ENCODE assay signal across 12 cellular contexts in the genomic region with DNA sequence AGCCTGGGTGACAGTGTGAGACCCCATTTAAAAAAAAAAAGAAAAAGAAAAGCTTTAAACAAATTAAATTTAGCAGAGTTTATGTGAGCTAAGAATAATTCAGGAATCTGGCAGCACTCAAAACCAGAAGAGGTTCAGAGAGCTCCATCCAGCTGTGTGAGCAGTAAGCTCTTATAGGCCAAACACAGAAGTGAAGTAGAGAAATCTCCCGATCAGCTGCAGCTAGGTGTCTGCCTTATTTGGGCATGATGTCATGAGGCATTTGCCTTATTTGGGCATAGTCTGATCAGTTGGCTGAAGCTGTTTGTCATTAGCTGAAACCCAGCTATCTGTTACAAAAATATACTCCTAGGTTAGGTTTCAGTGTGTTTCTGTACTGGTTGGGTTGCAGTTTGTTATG. TPM values are rescaled to one million over a fixed set of nuclear protein-coding genes. Genes with fewer than 3 reads are reported as not detected.
DNase-seq lines count a peak whose midpoint lies in the region; ATAC-seq and TF ChIP-seq lines count a peak whose summit lies in the region.
"Had no signal": no experiment of that assay in that cellular context is flagged by ENCODE, and none has a peak within 500 bp of the region (broad histone marks: within the 10 kb centered on the region; RNA-seq: fewer than 3 reads in every experiment).

No MANE protein-coding gene starts in this region.

- no peaks in the 10 kb centered on the region for H3K27me3 ChIP-seq in GM06990 (replicated peaks; ENCODE audit: control insufficient read depth, insufficient read depth, low read length)

- peak; percentile 41 for ATAC-seq in GM19043 (IDR thresholded peaks at IDR 0.05; ENCODE audit: low read depth, unreplicated experiment)
- ATAC-seq in HG02571 (IDR thresholded peaks at IDR 0.05; ENCODE audit: unreplicated experiment): peak; percentile 39
- peak; percentile 37 for ATAC-seq in HG03521 (IDR thresholded peaks at IDR 0.05; ENCODE audit: unreplicated experiment)
- ATAC-seq in left lobe of liver: no peak
- no peak for ATAC-seq in GM18868 (IDR thresholded peaks at IDR 0.05; ENCODE audit: unreplicated experiment)

- peak; percentile 56 for DNase-seq in GM06990 (ENCODE audit: extremely low read depth, insufficient read length)
- no peak for DNase-seq in left lobe of liver (ENCODE audit: low spot score)
- no peak for DNase-seq in retina
- no peak for DNase-seq in islet precursor cell
- DNase-seq: kidney, stomach had no signal

- H3K36me3 ChIP-seq in GM06990 (ENCODE audit: control insufficient read depth, insufficient read depth, low read length): no peaks in the 10 kb centered on the region
- H3K36me3 ChIP-seq: stomach had no signal

- TF ChIP-seq CTCF in GM06990 (IDR thresholded peaks at IDR 0.05; ENCODE audit: insufficient read depth, low read length, poor library complexity, severe bottlenecking): no peak

- no peak overlapping the region for H3K4me3 ChIP-seq in GM06990 (replicated peaks; ENCODE audit: low read depth, low read length)
- H3K4me3 ChIP-seq: stomach had no signal

RNA-seq across cellular contexts. Expression of a gene that starts 8.2 kb away (rescaled TPM):
- not detected for total RNA-seq in left lobe of liver
- total RNA-seq: cardiac septum, fibroblast of lung, kidney, stomach had no signal

RNA-seq across cellular contexts. Expression of a gene that starts 20.3 kb away (rescaled TPM):
- not detected for total RNA-seq in left lobe of liver
- total RNA-seq: cardiac septum, fibroblast of lung, kidney had no signal

RNA-seq across cellular contexts. Expression of a gene that starts 40.4 kb away (rescaled TPM):
- not detected for total RNA-seq in left lobe of liver
- total RNA-seq: cardiac septum, fibroblast of lung, kidney, stomach had no signal

Comparison
In these comparisons a context has a peak if more than half of its experiments do, and no peak if none do; other contexts are left out.
1. ATAC-seq: peak in GM19043 (single experiment), HG02571 (single experiment) and HG03521 (single experiment); none in left lobe of liver (single experiment) and GM18868 (single experiment).